8 cellular contexts compared by ENCODE assay signal in genomic region chr11:75475767-75476650, GRCh38. TPM values are rescaled to one million over a fixed set of nuclear protein-coding genes. Genes with fewer than 3 reads are reported as not detected.
DNase-seq lines count a peak whose midpoint lies in the region; ATAC-seq, FAIRE-seq and TF ChIP-seq lines count a peak whose summit lies in the region.

No MANE protein-coding gene starts in this region.

- H3K4me3 ChIP-seq in bronchial epithelial cell (ENCODE audit: low read depth, low read length) = no peak overlapping the region

- no peaks in the 10 kb centered on the region for H3K9me3 Mint-ChIP-seq in naive thymus-derived CD8-positive, alpha-beta T cell

- no peaks in the 10 kb centered on the region for H3K36me3 ChIP-seq in bronchial epithelial cell (ENCODE audit: control insufficient read depth, insufficient read depth, low read length)

- peak overlapping the region; percentile 60 to 82 (median 73) for H3K4me3 Mint-ChIP-seq in naive thymus-derived CD8-positive, alpha-beta T cell

- POLR2A ChIA-PET in naive thymus-derived CD8-positive, alpha-beta T cell (lab: Charles Lee) = interaction anchor here (0.8 to 1.9 kb wide), 4 partner anchors 49 to 106 kb away, joined by 3 to 6 read pairs (median 3); partner anchors contain the start of gene GDPD5

- ATAC-seq in naive thymus-derived CD8-positive, alpha-beta T cell = peak; percentile 70 to 78
- ATAC-seq in HG03460 (IDR thresholded peaks at IDR 0.05; ENCODE audit: unreplicated experiment) = no peak

- FAIRE-seq in bronchial epithelial cell (lab: Jason Lieb, UNC) = no peak

- peaks cover 0 to 1% (median 0%) of the 10 kb centered on the region in 3 donors for H3K36me3 Mint-ChIP-seq in naive thymus-derived CD8-positive, alpha-beta T cell

- TF ChIP-seq CTCF in bronchial epithelial cell (IDR thresholded peaks at IDR 0.05; ENCODE audit: insufficient read depth, low read length, severe bottlenecking) = no peak

- H3K4me1 Mint-ChIP-seq in naive thymus-derived CD8-positive, alpha-beta T cell = peaks cover 15 to 30% (median 25%) of the 10 kb centered on the region in 4 donors

- peak; percentile 61 for DNase-seq in NCI-H748 (lab: John Stamatoyannopoulos, UW; ENCODE audit: unreplicated experiment)
- no peak for DNase-seq in NCI-H748 treated with DMSO at 0.1 percent for 48 hours (lab: John Stamatoyannopoulos, UW)
- DNase-seq in NCI-H524 treated with DMSO at 0.1 percent for 48 hours (lab: John Stamatoyannopoulos, UW) = peak; percentile 46
- peak; percentile 61 for DNase-seq in bronchial epithelial cell (ENCODE audit: low read depth)
- DNase-seq in naive thymus-derived CD8-positive, alpha-beta T cell = peak in 2 of 10 donors; percentile 7 to 65
- DNase-seq in OCI-M2 (lab: John Stamatoyannopoulos, UW; ENCODE audit: unreplicated experiment) = no peak
- DNase-seq in SIG-M5 (lab: John Stamatoyannopoulos, UW) = no peak

- peak overlapping the region; percentile 75 to 97 (median 94) for H3K27ac Mint-ChIP-seq in naive thymus-derived CD8-positive, alpha-beta T cell

- H3K27me3 ChIP-seq in bronchial epithelial cell (ENCODE audit: control insufficient read depth, insufficient read depth, low read length) = no peaks in the 10 kb centered on the region

- no peaks in the 10 kb centered on the region for H3K27me3 Mint-ChIP-seq in naive thymus-derived CD8-positive, alpha-beta T cell

RNA-seq across cellular contexts. Expression of gene KLHL35, which starts 43.0 kb away (rescaled TPM):
- total RNA-seq in bronchial epithelial cell = 0.79 and 1.0 TPM in 2 replicates
- 1 to 10 TPM in 1 of 2 experiments, under 1 TPM in 1; 0.66 to 1.3 TPM for total RNA-seq in naive thymus-derived CD8-positive, alpha-beta T cell
- 1 to 10 TPM in 1 of 3 donors, under 1 TPM in 2; 0.38 to 1.2 (median 0.74) TPM for polyA plus RNA-seq in naive thymus-derived CD8-positive, alpha-beta T cell

RNA-seq across cellular contexts. Expression of gene GDPD5, which starts 49.7 kb away (rescaled TPM):
- total RNA-seq in bronchial epithelial cell = 0.13 and 2.1 TPM in 2 replicates
- total RNA-seq in naive thymus-derived CD8-positive, alpha-beta T cell = 10 to 100 TPM; 13.1 to 13.4 TPM
- polyA plus RNA-seq in naive thymus-derived CD8-positive, alpha-beta T cell = 1 to 10 TPM; 4.2 to 5.1 (median 4.3) TPM

Comparison
In these comparisons a context has a peak if more than half of its experiments do, and no peak if none do; other contexts are left out.
1. DNase-seq: peak in NCI-H748 (single experiment), NCI-H524 treated with DMSO at 0.1 percent for 48 hours (single experiment) and bronchial epithelial cell (single experiment); none in NCI-H748 treated with DMSO at 0.1 percent for 48 hours (single experiment), OCI-M2 (single experiment) and SIG-M5 (single experiment).